1 cellular context compared by ENCODE assay signal in genomic region chr11:61885166-61885778, GRCh38.
TF ChIP-seq lines count a peak whose summit lies in the region.

No MANE protein-coding gene starts in this region.

TF ChIP-seq in WTC11, 78 proteins besides CTCF, POLR2A, EP300 and RAD21 (continued from another document):
- TF ChIP-seq ZNF512 (CRISPR knock-in tag; IDR thresholded peaks at IDR 0.05; ENCODE audit: borderline replicate concordance) (no peak), ZSCAN18 (CRISPR knock-in tag; IDR thresholded peaks at IDR 0.05) (no peak), ZNF281 (CRISPR knock-in tag; IDR thresholded peaks at IDR 0.05) (no peak), E2F5 (CRISPR knock-in tag; IDR thresholded peaks at IDR 0.05) (no peak), NFATC4 (CRISPR knock-in tag; IDR thresholded peaks at IDR 0.05) (no peak), FOXP4 (CRISPR knock-in tag; IDR thresholded peaks at IDR 0.05) (no peak), ZNF423 (CRISPR knock-in tag; IDR thresholded peaks at IDR 0.05) (no peak), ETV6 (CRISPR knock-in tag; IDR thresholded peaks at IDR 0.05) (no peak), JAZF1 (CRISPR knock-in tag; IDR thresholded peaks at IDR 0.05) (no peak), ZNF219 (CRISPR knock-in tag; IDR thresholded peaks at IDR 0.05; ENCODE audit: borderline replicate concordance) (no peak), NR1H2 (CRISPR knock-in tag; IDR thresholded peaks at IDR 0.05) (no peak), ZNF396 (CRISPR knock-in tag; IDR thresholded peaks at IDR 0.05; ENCODE audit: borderline replicate concordance) (no peak), TCF7 (CRISPR knock-in tag; IDR thresholded peaks at IDR 0.05; ENCODE audit: low read depth) (no peak)
TF ChIP-seq in WTC11: peak in this region for 0.
